Comparison of ENCODE assay signal across 19 cellular contexts in the genomic region with DNA sequence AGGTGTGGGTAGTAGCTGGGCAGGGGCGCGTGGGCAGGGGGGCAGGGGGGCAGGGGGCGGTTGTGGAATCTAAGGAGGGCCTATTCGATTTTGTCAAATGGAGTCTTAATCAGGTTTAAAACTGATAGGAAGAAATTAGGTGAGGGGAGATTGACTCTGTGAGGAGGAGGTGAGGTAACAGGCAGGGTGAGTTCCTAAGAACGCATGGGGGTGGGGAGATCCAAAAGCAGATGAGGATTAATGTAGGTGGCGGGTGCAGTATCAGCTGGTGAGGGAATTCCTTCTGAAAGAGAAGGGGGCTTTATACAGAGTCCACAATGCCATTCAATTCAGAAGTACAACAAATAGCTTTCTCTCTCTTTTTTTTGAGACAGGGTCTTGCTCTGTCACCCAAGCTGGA.
A peak's percentile ranks its signal among the peaks of the same experiment; 100 is the strongest.
DNase-seq lines count a peak whose midpoint lies in the region; ATAC-seq, FAIRE-seq and TF ChIP-seq lines count a peak whose summit lies in the region.
"Had no signal": no experiment of that assay in that cellular context is flagged by ENCODE, and none has a peak within 500 bp of the region (broad histone marks: within the 10 kb centered on the region; RNA-seq: fewer than 3 reads in every experiment).

No MANE protein-coding gene starts in this region.

- H3K27me3 ChIP-seq in heart right ventricle (no peaks in the 10 kb centered on the region), keratinocyte (ENCODE audit: control insufficient read depth, extremely low read depth, insufficient read depth, low read length) (no peaks in the 10 kb centered on the region)

- CTCF ChIA-PET in activated CD8-positive, alpha-beta T cell treated with anti-CD3 and anti-CD28 coated beads for 36 hours (lab: Charles Lee), result interaction anchor here (1.5 kb wide), 1 partner anchor 23 kb away, joined by 4 read pairs; no protein-coding TSS in a partner anchor

- H3K4me1 ChIP-seq in heart right ventricle, result peaks cover 0 to 34% (median 17%) of the 10 kb centered on the region in 9 donors
- peaks cover 36% of the 10 kb centered on the region for H3K4me1 ChIP-seq in keratinocyte (ENCODE audit: control insufficient read depth, extremely low read depth, insufficient read depth, low read length)

- peak overlapping the region; percentile 65 for H3K27ac Mint-ChIP-seq in activated CD8-positive, alpha-beta T cell treated with anti-CD3 and anti-CD28 coated beads for 36 hours
- H3K27ac Mint-ChIP-seq in stimulated activated effector memory CD8-positive, alpha-beta T cell treated with anti-CD3 and anti-CD28 coated beads, Interleukin-12 subunit alpha, Interleukin-12 subunit beta, amount 100 ng/mL, for 72 hours, result peak overlapping the region; percentile 75

- intact Hi-C loops in heart right ventricle (cut with DNase I), result no loop called here
- intact Hi-C loops in left cardiac atrium (cut with DNase I), result no loop called here
- intact Hi-C loops in activated CD8-positive, alpha-beta T cell treated with anti-CD3 and anti-CD28 coated beads for 36 hours (cut with micrococcal nuclease), result no loop called here

- H3K9me3 Mint-ChIP-seq in activated CD8-positive, alpha-beta T cell treated with anti-CD3 and anti-CD28 coated beads for 36 hours, result peaks cover 26% of the 10 kb centered on the region
- H3K9me3 Mint-ChIP-seq in stimulated activated effector memory CD8-positive, alpha-beta T cell treated with anti-CD3 and anti-CD28 coated beads, Interleukin-12 subunit alpha, Interleukin-12 subunit beta, amount 100 ng/mL, for 72 hours, result peaks cover 9% of the 10 kb centered on the region

- H3K4me3 Mint-ChIP-seq in activated CD8-positive, alpha-beta T cell treated with anti-CD3 and anti-CD28 coated beads for 36 hours, result no peak overlapping the region
- H3K4me3 Mint-ChIP-seq in stimulated activated effector memory CD8-positive, alpha-beta T cell treated with anti-CD3 and anti-CD28 coated beads, Interleukin-12 subunit alpha, Interleukin-12 subunit beta, amount 100 ng/mL, for 72 hours, result no peak overlapping the region

- WGBS in heart right ventricle, 2 donors, result 84 to 87% methylated on average over 6 of the region's 6 CpGs

- peaks cover 87% of the 10 kb centered on the region for H3K79me2 ChIP-seq in keratinocyte (ENCODE audit: control insufficient read depth, insufficient read depth, low read length)

- no peaks in the 10 kb centered on the region for H4K20me1 ChIP-seq in keratinocyte (ENCODE audit: control insufficient read depth, extremely low read depth, insufficient read depth, low read length)

- H3K27ac ChIP-seq in heart right ventricle (peak overlapping the region in 6 of 10 donors; percentile 33 to 58 (median 48)), keratinocyte (ENCODE audit: control insufficient read depth, insufficient read depth, low read length) (peak overlapping the region; percentile 48)
- H3K27ac ChIP-seq: parathyroid adenoma had no signal

- H3K27me3 Mint-ChIP-seq in activated CD8-positive, alpha-beta T cell treated with anti-CD3 and anti-CD28 coated beads for 36 hours, result no peaks in the 10 kb centered on the region
- H3K27me3 Mint-ChIP-seq: IgD-negative memory B cell had no signal

- H3K9me3 ChIP-seq in heart right ventricle (peaks cover 0 to 41% (median 9%) of the 10 kb centered on the region in 11 donors), keratinocyte (ENCODE audit: control insufficient read depth, low read depth, low read length) (peaks cover 33% of the 10 kb centered on the region)

- H3K9ac ChIP-seq in keratinocyte (ENCODE audit: control insufficient read depth, extremely low read depth, insufficient read depth, low read length), result no peak overlapping the region
- H3K9ac ChIP-seq: parathyroid adenoma had no signal

- H2AFZ ChIP-seq in keratinocyte (ENCODE audit: control insufficient read depth, low read length), result no peak overlapping the region
- H2AFZ ChIP-seq: parathyroid adenoma had no signal

- H3K36me3 ChIP-seq in heart right ventricle, result peaks cover 0 to 29% (median 0%) of the 10 kb centered on the region in 9 donors
- H3K36me3 ChIP-seq in keratinocyte (ENCODE audit: control insufficient read depth in 2 of 2, extremely low read depth in 1 of 2, insufficient read depth in 2 of 2, low read length in 2 of 2), result peaks cover 21 to 44% of the 10 kb centered on the region in 2 experiments

- DNase-seq in heart right ventricle, result no peak
- no peak for DNase-seq in left cardiac atrium
- DNase-seq in activated CD8-positive, alpha-beta T cell treated with anti-CD3 and anti-CD28 coated beads for 36 hours, result no peak
- DNase-seq in keratinocyte (ENCODE audit: low read depth, low spot score), result no peak
- no peak for DNase-seq in stimulated activated effector memory CD8-positive, alpha-beta T cell treated with anti-CD3 and anti-CD28 coated beads, Interleukin-12 subunit alpha, Interleukin-12 subunit beta, amount 100 ng/mL, for 72 hours (ENCODE audit: low spot score in 2 of 2)
- no peak for DNase-seq in stimulated activated CD4-positive, alpha-beta T cell treated with anti-CD3 and anti-CD28 coated beads, Interleukin-2, amount 100 ng/mL, for 24 hours
- DNase-seq: activated CD4-positive, CD25-positive, alpha-beta regulatory T cell treated with anti-CD3 and anti-CD28 coated beads, Interleukin-2, amount 50 U/mL, for 72 hours; central memory CD4-positive, alpha-beta T cell; COR-L47; effector CD4-positive, alpha-beta T cell; hypothalamus; NCI-H2029; NCI-H524; T-helper 9 cell had no signal

- TF ChIP-seq CTCF in heart right ventricle (IDR thresholded peaks at IDR 0.05) (no peak), keratinocyte (optimal IDR thresholded peaks at IDR 0.05 in 1 of 3, IDR thresholded peaks at IDR 0.05 in 1 of 3, conservative IDR thresholded peaks at IDR 0.05 in 1 of 3; ENCODE audit: extremely low read depth in 1 of 3, insufficient read depth in 2 of 3, low read length in 3 of 3) (no peak)
- TF ChIP-seq CTCF in activated CD8-positive, alpha-beta T cell treated with anti-CD3 and anti-CD28 coated beads for 36 hours (IDR thresholded peaks at IDR 0.05), result no peak

- H3K9me1 ChIP-seq in keratinocyte (ENCODE audit: control insufficient read depth, extremely low read depth, insufficient read depth, low read length), result no peaks in the 10 kb centered on the region

- H3K36me3 Mint-ChIP-seq in activated CD8-positive, alpha-beta T cell treated with anti-CD3 and anti-CD28 coated beads for 36 hours (ENCODE audit: low read depth), result peaks cover 92% of the 10 kb centered on the region
- H3K36me3 Mint-ChIP-seq in stimulated activated effector memory CD8-positive, alpha-beta T cell treated with anti-CD3 and anti-CD28 coated beads, Interleukin-12 subunit alpha, Interleukin-12 subunit beta, amount 100 ng/mL, for 72 hours, result peaks cover 87% of the 10 kb centered on the region

- no peak overlapping the region for H3K4me3 ChIP-seq in heart right ventricle
- H3K4me3 ChIP-seq in keratinocyte (ENCODE audit: control insufficient read depth in 2 of 3, extremely low read depth in 1 of 3, insufficient read depth in 2 of 3, low read depth in 1 of 3, low read length in 3 of 3), result peak overlapping the region in 1 of 3 experiments; percentile 15
- H3K4me3 ChIP-seq: thoracic aorta had no signal

- no peak for FAIRE-seq in keratinocyte (lab: Jason Lieb, UNC)

- peak overlapping the region; percentile 44 for H3K4me2 ChIP-seq in keratinocyte (ENCODE audit: control insufficient read depth, extremely low read depth, insufficient read depth, low read depth, low read length)

- POLR2A ChIA-PET in activated CD8-positive, alpha-beta T cell treated with anti-CD3 and anti-CD28 coated beads for 36 hours (lab: Charles Lee), result interaction anchor here (1.5 kb wide), 2 partner anchors 8 to 34 kb away, joined by 3 read pairs; no protein-coding TSS in a partner anchor

- peaks cover 68% of the 10 kb centered on the region for H3K4me1 Mint-ChIP-seq in activated CD8-positive, alpha-beta T cell treated with anti-CD3 and anti-CD28 coated beads for 36 hours (ENCODE audit: low read depth)
- H3K4me1 Mint-ChIP-seq in stimulated activated effector memory CD8-positive, alpha-beta T cell treated with anti-CD3 and anti-CD28 coated beads, Interleukin-12 subunit alpha, Interleukin-12 subunit beta, amount 100 ng/mL, for 72 hours, result peaks cover 63% of the 10 kb centered on the region

- dilution Hi-C loops in keratinocyte (cut with MboI; ENCODE audit: extremely low pct_ligation_motif_present, low sequenced_read_pairs), result no loop called here

- ATAC-seq in heart right ventricle (no peak), left cardiac atrium (no peak), HG02885 (IDR thresholded peaks at IDR 0.05; ENCODE audit: poor library complexity, unreplicated experiment) (no peak), HG02759 (IDR thresholded peaks at IDR 0.05; ENCODE audit: unreplicated experiment) (no peak)
- no peak for ATAC-seq in activated CD8-positive, alpha-beta T cell treated with anti-CD3 and anti-CD28 coated beads for 36 hours
- no peak for ATAC-seq in stimulated activated effector memory CD8-positive, alpha-beta T cell treated with anti-CD3 and anti-CD28 coated beads, Interleukin-12 subunit alpha, Interleukin-12 subunit beta, amount 100 ng/mL, for 72 hours
